In genomic region chr3:24033818-24034217, GRCh38 we compare ENCODE assay signal across 11 cellular contexts.
"Had no signal": no experiment of that assay in that cellular context is flagged by ENCODE, and none has a peak within 500 bp of the region (broad histone marks: within the 10 kb centered on the region; RNA-seq: fewer than 3 reads in every experiment).

No MANE protein-coding gene starts in this region.

- H3K9me3 ChIP-seq: HAP-1 had no signal

- H3K4me1 ChIP-seq: HAP-1 had no signal

- H2AFZ ChIP-seq: GM23248, GM23338 had no signal

- H3K4me2 ChIP-seq: GM23338 had no signal

- H3K27ac ChIP-seq: GM23248 had no signal

- H3K36me3 ChIP-seq: HAP-1 had no signal

- ATAC-seq: GM23338, HCT116 had no signal

- H3K4me3 ChIP-seq: GM23248, GM23338, HAP-1 had no signal

- FAIRE-seq: H1, H54 had no signal

- H3K9ac ChIP-seq: GM23248 had no signal

- DNase-seq: GM23248, GOT3, H7, H9, HCEC 1CT, HFFc6 had no signal
